Comparison of ENCODE assay signal across 1 cellular context in genomic region chr17:72338304-72338703, GRCh38.
TF ChIP-seq lines count a peak whose summit lies in the region.

No MANE protein-coding gene starts in this region.

TF ChIP-seq in HEK293, 187 proteins besides CTCF, POLR2A, EP300 and RAD21 (continued from another document):
- TF ChIP-seq, protein P1, sequence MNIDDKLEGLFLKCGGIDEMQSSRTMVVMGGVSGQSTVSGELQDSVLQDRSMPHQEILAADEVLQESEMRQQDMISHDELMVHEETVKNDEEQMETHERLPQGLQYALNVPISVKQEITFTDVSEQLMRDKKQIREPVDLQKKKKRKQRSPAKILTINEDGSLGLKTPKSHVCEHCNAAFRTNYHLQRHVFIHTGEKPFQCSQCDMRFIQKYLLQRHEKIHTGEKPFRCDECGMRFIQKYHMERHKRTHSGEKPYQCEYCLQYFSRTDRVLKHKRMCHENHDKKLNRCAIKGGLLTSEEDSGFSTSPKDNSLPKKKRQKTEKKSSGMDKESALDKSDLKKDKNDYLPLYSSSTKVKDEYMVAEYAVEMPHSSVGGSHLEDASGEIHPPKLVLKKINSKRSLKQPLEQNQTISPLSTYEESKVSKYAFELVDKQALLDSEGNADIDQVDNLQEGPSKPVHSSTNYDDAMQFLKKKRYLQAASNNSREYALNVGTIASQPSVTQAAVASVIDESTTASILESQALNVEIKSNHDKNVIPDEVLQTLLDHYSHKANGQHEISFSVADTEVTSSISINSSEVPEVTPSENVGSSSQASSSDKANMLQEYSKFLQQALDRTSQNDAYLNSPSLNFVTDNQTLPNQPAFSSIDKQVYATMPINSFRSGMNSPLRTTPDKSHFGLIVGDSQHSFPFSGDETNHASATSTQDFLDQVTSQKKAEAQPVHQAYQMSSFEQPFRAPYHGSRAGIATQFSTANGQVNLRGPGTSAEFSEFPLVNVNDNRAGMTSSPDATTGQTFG (tag by site-specific recombination; IDR thresholded peaks at IDR 0.05; ENCODE audit: borderline replicate concordance), result no peak
- TF ChIP-seq ZNF239 (tag by site-specific recombination; IDR thresholded peaks at IDR 0.05) (no peak), ZNF664 (tag by site-specific recombination; IDR thresholded peaks at IDR 0.05) (no peak), ZNF830 (tag by site-specific recombination; IDR thresholded peaks at IDR 0.05; ENCODE audit: low read depth) (no peak), MYNN (tag by site-specific recombination; IDR thresholded peaks at IDR 0.05; ENCODE audit: borderline replicate concordance) (no peak), ZNF292 (tag by site-specific recombination; IDR thresholded peaks at IDR 0.05; ENCODE audit: borderline replicate concordance, low read depth) (no peak), ZBTB1 (tag by site-specific recombination; IDR thresholded peaks at IDR 0.05) (no peak)
TF ChIP-seq in HEK293: peak in this region for 0.
